ENCODE assay signal across 9 cellular contexts in the genomic region with DNA sequence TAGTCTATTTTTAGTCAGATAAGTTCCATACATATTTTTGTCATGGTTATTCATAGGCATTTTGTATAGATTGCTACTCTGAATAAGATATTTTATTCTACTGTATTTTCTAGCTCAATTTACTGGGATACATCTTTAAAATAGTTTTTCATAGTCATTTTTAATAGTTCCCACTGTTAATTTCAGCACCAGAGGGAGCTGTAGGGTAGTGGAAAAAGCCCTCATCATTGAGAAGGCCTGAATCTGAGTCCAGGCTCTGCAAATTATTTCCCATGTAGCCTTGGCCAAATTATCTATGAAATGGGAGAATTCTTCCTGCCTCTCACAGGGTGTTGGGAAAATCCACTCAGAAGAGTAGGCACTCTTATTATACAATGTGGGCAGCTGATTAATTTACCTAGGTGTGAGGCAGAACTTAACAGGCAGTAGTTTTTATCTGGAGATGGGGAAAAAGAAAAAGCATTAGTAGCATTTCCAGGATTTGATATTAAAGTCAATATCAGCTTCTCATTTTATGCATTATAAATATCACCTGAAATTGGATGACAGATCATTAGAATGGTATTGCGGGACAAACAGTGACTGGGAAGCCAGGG.
DNase-seq lines count a peak whose midpoint lies in the region; ATAC-seq, FAIRE-seq and TF ChIP-seq lines count a peak whose summit lies in the region.
"Had no signal": no experiment of that assay in that cellular context is flagged by ENCODE, and none has a peak within 500 bp of the region (broad histone marks: within the 10 kb centered on the region; RNA-seq: fewer than 3 reads in every experiment).

No MANE protein-coding gene starts in this region.

- no peak for TF ChIP-seq POLR2A in H54 (IDR thresholded peaks at IDR 0.05; ENCODE audit: low read depth, low read length)

- no peak for FAIRE-seq in H54 (lab: Jason Lieb, UNC)

- no peaks in the 10 kb centered on the region for H3K9me3 Mint-ChIP-seq in mesothelial cell of epicardium

- no peaks in the 10 kb centered on the region for H3K36me3 Mint-ChIP-seq in mesothelial cell of epicardium
- H3K36me3 Mint-ChIP-seq: CD4-positive, CD25-positive, alpha-beta regulatory T cell had no signal

- H3K27me3 Mint-ChIP-seq in mesothelial cell of epicardium (ENCODE audit: low read depth), result no peaks in the 10 kb centered on the region
- H3K27me3 Mint-ChIP-seq: CD4-positive, CD25-positive, alpha-beta regulatory T cell had no signal

- no peak overlapping the region for H3K4me3 Mint-ChIP-seq in mesothelial cell of epicardium
- H3K4me3 Mint-ChIP-seq: CD4-positive, CD25-positive, alpha-beta regulatory T cell had no signal

- DNase-seq in NCI-H345 (lab: John Stamatoyannopoulos, UW) (peak; percentile 24), NCI-H345 treated with DMSO at 0.1 percent for 48 hours (lab: John Stamatoyannopoulos, UW; ENCODE audit: unreplicated experiment) (no peak), NCI-H2171 (lab: John Stamatoyannopoulos, UW) (peak; percentile 31), cerebellum (ENCODE audit: low spot score) (peak; percentile 58), mesothelial cell of epicardium (ENCODE audit: low spot score in 2 of 2, unreplicated experiment in 2 of 2) (no peak), H54 (ENCODE audit: insufficient read length, low spot score) (no peak)
- no peak for DNase-seq in activated T-cell treated with anti-CD3 and anti-CD28 coated beads, Interleukin-2, amount 50 U/mL, for 1 hour
- DNase-seq: CD4-positive, CD25-positive, alpha-beta regulatory T cell had no signal

- no peak overlapping the region for H3K27ac Mint-ChIP-seq in mesothelial cell of epicardium
- H3K27ac Mint-ChIP-seq: CD4-positive, CD25-positive, alpha-beta regulatory T cell had no signal

- H3K4me1 Mint-ChIP-seq in mesothelial cell of epicardium, result peaks cover 21% of the 10 kb centered on the region
- H3K4me1 Mint-ChIP-seq: CD4-positive, CD25-positive, alpha-beta regulatory T cell had no signal

- ATAC-seq in HG03097 (IDR thresholded peaks at IDR 0.05; ENCODE audit: low FRiP score, unreplicated experiment), result no peak

- TF ChIP-seq CTCF in mesothelial cell of epicardium (IDR thresholded peaks at IDR 0.05; ENCODE audit: unreplicated experiment), result peak; percentile 6

Comparison
In these comparisons a context has a peak if more than half of its experiments do, and no peak if none do; other contexts are left out.
1. DNase-seq: peak in NCI-H345 (single experiment), NCI-H2171 (single experiment) and cerebellum (single experiment); none in NCI-H345 treated with DMSO at 0.1 percent for 48 hours (single experiment), mesothelial cell of epicardium (0 of 2), H54 (single experiment) and activated T-cell treated with anti-CD3 and anti-CD28 coated beads, Interleukin-2, amount 50 U/mL, for 1 hour (single experiment).